ENCODE assay signal across 8 cellular contexts in the genomic region with DNA sequence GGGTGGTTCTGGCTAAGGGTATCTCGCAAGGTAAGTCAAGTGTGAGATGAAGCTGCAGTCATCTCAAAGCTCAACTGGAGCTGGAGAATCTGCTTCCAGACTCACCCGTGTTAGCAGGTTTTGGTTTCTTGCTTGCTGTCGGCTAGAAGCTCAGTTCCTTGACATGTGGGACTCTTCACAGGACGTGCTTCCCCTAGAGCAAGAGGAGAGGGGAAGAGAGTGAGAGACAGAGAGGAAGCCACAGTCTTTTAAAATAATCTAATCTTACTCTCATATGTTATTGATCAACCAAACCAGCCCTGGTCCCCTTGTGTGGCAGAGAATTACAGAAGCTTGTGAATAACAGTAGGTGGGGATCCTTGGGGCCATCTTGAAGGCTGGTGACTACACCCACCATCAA.
DNase-seq lines count a peak whose midpoint lies in the region; ATAC-seq and TF ChIP-seq lines count a peak whose summit lies in the region.

No MANE protein-coding gene starts in this region.

- H3K9me3 ChIP-seq in thoracic aorta: no peaks in the 10 kb centered on the region

- no peaks in the 10 kb centered on the region for H3K36me3 Mint-ChIP-seq in activated naive CD8-positive, alpha-beta T cell treated with anti-CD3 and anti-CD28 coated beads, Interleukin-2, amount 10 ng/mL, durations not matched to agents 7 days and 5 days
- no peaks in the 10 kb centered on the region for H3K36me3 Mint-ChIP-seq in activated naive CD8-positive, alpha-beta T cell treated with anti-CD3 and anti-CD28 coated beads, Interleukin-2, amount 50 U/mL, for 24 hours (ENCODE audit: low read depth)
- no peaks in the 10 kb centered on the region for H3K36me3 Mint-ChIP-seq in activated T-helper 17 cell treated with anti-CD3 and anti-CD28 coated beads, Interleukin-2, amount 50 U/mL, for 72 hours (ENCODE audit: low read depth)

- DNase-seq in activated naive CD8-positive, alpha-beta T cell treated with anti-CD3 and anti-CD28 coated beads, Interleukin-2, amount 10 ng/mL, durations not matched to agents 7 days and 5 days: no peak
- DNase-seq in activated naive CD8-positive, alpha-beta T cell treated with anti-CD3 and anti-CD28 coated beads, Interleukin-2, amount 50 U/mL, for 24 hours: no peak
- DNase-seq in thoracic aorta (ENCODE audit: low spot score): no peak
- DNase-seq in COR-L47 (lab: John Stamatoyannopoulos, UW): no peak
- DNase-seq in NCI-H2107 treated with DMSO at 0.1 percent for 48 hours (lab: John Stamatoyannopoulos, UW; ENCODE audit: unreplicated experiment): no peak
- DNase-seq in posterior cingulate gyrus: no peak

- no peak for TF ChIP-seq CTCF in thoracic aorta (IDR thresholded peaks at IDR 0.05)

- peak; percentile 51 for ATAC-seq in activated naive CD8-positive, alpha-beta T cell treated with anti-CD3 and anti-CD28 coated beads, Interleukin-2, amount 10 ng/mL, durations not matched to agents 7 days and 5 days (ENCODE audit: low read depth)
- ATAC-seq in activated naive CD8-positive, alpha-beta T cell treated with anti-CD3 and anti-CD28 coated beads, Interleukin-2, amount 50 U/mL, for 24 hours: no peak
- ATAC-seq in HG02852 (IDR thresholded peaks at IDR 0.05; ENCODE audit: unreplicated experiment) (peak; percentile 55), thoracic aorta (ENCODE audit: insufficient number of reproducible peaks, low FRiP score, low read depth) (no peak)
- peak; percentile 8 for ATAC-seq in activated T-helper 17 cell treated with anti-CD3 and anti-CD28 coated beads, Interleukin-2, amount 50 U/mL, for 72 hours (replicated peaks)

- H3K27me3 ChIP-seq in thoracic aorta (replicated peaks; ENCODE audit: insufficient read depth): no peaks in the 10 kb centered on the region

- no peak overlapping the region for H3K4me3 ChIP-seq in thoracic aorta

- peaks cover 18% of the 10 kb centered on the region for H3K4me1 Mint-ChIP-seq in activated naive CD8-positive, alpha-beta T cell treated with anti-CD3 and anti-CD28 coated beads, Interleukin-2, amount 10 ng/mL, durations not matched to agents 7 days and 5 days
- H3K4me1 Mint-ChIP-seq in activated naive CD8-positive, alpha-beta T cell treated with anti-CD3 and anti-CD28 coated beads, Interleukin-2, amount 50 U/mL, for 24 hours: peaks cover 5% of the 10 kb centered on the region
- no peaks in the 10 kb centered on the region for H3K4me1 Mint-ChIP-seq in activated T-helper 17 cell treated with anti-CD3 and anti-CD28 coated beads, Interleukin-2, amount 50 U/mL, for 72 hours

- peaks cover 2 to 20% of the 10 kb centered on the region in 2 donors for H3K4me1 ChIP-seq in thoracic aorta (ENCODE audit: control insufficient read depth in 1 of 2, low read depth in 2 of 2)

- POLR2A ChIA-PET in activated naive CD8-positive, alpha-beta T cell treated with anti-CD3 and anti-CD28 coated beads, Interleukin-2, amount 10 ng/mL, durations not matched to agents 7 days and 5 days (lab: Charles Lee): interaction anchor here (0.5 to 1.8 kb wide), 4 partner anchors 90 to 588 kb away, joined by 3 to 7 read pairs (median 3); a partner anchor contains a TSS

- intact Hi-C loops in posterior cingulate gyrus (cut with DNase I): loop anchor here (2.0 kb wide), 2 partner anchors 554 to 562 kb away; no protein-coding TSS in a partner anchor

- peak overlapping the region; percentile 31 for H3K27ac Mint-ChIP-seq in activated naive CD8-positive, alpha-beta T cell treated with anti-CD3 and anti-CD28 coated beads, Interleukin-2, amount 10 ng/mL, durations not matched to agents 7 days and 5 days
- H3K27ac Mint-ChIP-seq in activated naive CD8-positive, alpha-beta T cell treated with anti-CD3 and anti-CD28 coated beads, Interleukin-2, amount 50 U/mL, for 24 hours: no peak overlapping the region
- H3K27ac Mint-ChIP-seq in activated T-helper 17 cell treated with anti-CD3 and anti-CD28 coated beads, Interleukin-2, amount 50 U/mL, for 72 hours: peak overlapping the region; percentile 77

- peaks cover 13% of the 10 kb centered on the region for H3K27me3 Mint-ChIP-seq in activated naive CD8-positive, alpha-beta T cell treated with anti-CD3 and anti-CD28 coated beads, Interleukin-2, amount 10 ng/mL, durations not matched to agents 7 days and 5 days
- H3K27me3 Mint-ChIP-seq in activated naive CD8-positive, alpha-beta T cell treated with anti-CD3 and anti-CD28 coated beads, Interleukin-2, amount 50 U/mL, for 24 hours: peaks cover 9% of the 10 kb centered on the region
- peaks cover 5% of the 10 kb centered on the region for H3K27me3 Mint-ChIP-seq in activated T-helper 17 cell treated with anti-CD3 and anti-CD28 coated beads, Interleukin-2, amount 50 U/mL, for 72 hours

- H3K27ac ChIP-seq in thoracic aorta: peak overlapping the region; percentile 83 to 90

- no peaks in the 10 kb centered on the region for H3K36me3 ChIP-seq in thoracic aorta

- no peaks in the 10 kb centered on the region for H3K9me3 Mint-ChIP-seq in activated naive CD8-positive, alpha-beta T cell treated with anti-CD3 and anti-CD28 coated beads, Interleukin-2, amount 10 ng/mL, durations not matched to agents 7 days and 5 days
- H3K9me3 Mint-ChIP-seq in activated naive CD8-positive, alpha-beta T cell treated with anti-CD3 and anti-CD28 coated beads, Interleukin-2, amount 50 U/mL, for 24 hours: no peaks in the 10 kb centered on the region
- H3K9me3 Mint-ChIP-seq in activated T-helper 17 cell treated with anti-CD3 and anti-CD28 coated beads, Interleukin-2, amount 50 U/mL, for 72 hours: no peaks in the 10 kb centered on the region

- peak overlapping the region; percentile 46 for H3K4me3 Mint-ChIP-seq in activated naive CD8-positive, alpha-beta T cell treated with anti-CD3 and anti-CD28 coated beads, Interleukin-2, amount 10 ng/mL, durations not matched to agents 7 days and 5 days
- no peak overlapping the region for H3K4me3 Mint-ChIP-seq in activated naive CD8-positive, alpha-beta T cell treated with anti-CD3 and anti-CD28 coated beads, Interleukin-2, amount 50 U/mL, for 24 hours
- no peak overlapping the region for H3K4me3 Mint-ChIP-seq in activated T-helper 17 cell treated with anti-CD3 and anti-CD28 coated beads, Interleukin-2, amount 50 U/mL, for 72 hours

Comparison
In these comparisons a context has a peak if more than half of its experiments do, and no peak if none do; other contexts are left out.
1. ATAC-seq: peak in activated naive CD8-positive, alpha-beta T cell treated with anti-CD3 and anti-CD28 coated beads, Interleukin-2, amount 10 ng/mL, durations not matched to agents 7 days and 5 days (single experiment), HG02852 (single experiment) and activated T-helper 17 cell treated with anti-CD3 and anti-CD28 coated beads, Interleukin-2, amount 50 U/mL, for 72 hours (single experiment); none in activated naive CD8-positive, alpha-beta T cell treated with anti-CD3 and anti-CD28 coated beads, Interleukin-2, amount 50 U/mL, for 24 hours (single experiment) and thoracic aorta (single experiment).